Comparison of ENCODE assay signal across 14 cellular contexts in the genomic region with DNA sequence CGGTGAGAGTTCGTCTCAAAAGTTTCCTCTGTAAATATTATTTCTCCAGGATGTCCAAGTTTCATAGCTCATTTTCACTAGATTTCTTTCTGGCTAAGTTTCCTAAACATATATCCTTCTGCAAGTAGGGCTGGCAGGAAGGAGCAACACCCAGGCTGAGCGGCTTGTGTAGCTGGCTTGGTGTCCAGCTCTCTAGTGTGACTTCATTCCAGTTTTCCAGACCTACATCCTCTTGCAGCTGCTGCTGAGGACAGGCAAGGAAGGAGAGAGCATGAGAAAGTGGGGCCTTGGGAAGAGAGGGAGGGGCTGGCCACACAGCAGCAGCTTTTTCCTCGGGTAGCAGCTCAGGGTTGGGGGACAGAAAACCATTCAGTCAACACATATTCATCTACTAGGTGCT.
"Had no signal": no experiment of that assay in that cellular context is flagged by ENCODE, and none has a peak within 500 bp of the region (broad histone marks: within the 10 kb centered on the region; RNA-seq: fewer than 3 reads in every experiment).

No MANE protein-coding gene starts in this region.

- H3K36me3 ChIP-seq: colonic mucosa, pancreas had no signal

- H3K4me1 Mint-ChIP-seq: activated B cell treated with CpG ODN at 0.5 μM for 24 hours; activated CD4-positive, alpha-beta T cell treated with anti-CD3 and anti-CD28 coated beads, Interleukin-2, amount 10 ng/mL, durations not matched to agents 7 days and 5 days; activated naive CD8-positive, alpha-beta T cell treated with anti-CD3 and anti-CD28 coated beads, Interleukin-2, amount 50 U/mL, for 24 hours had no signal

- H3K4me3 ChIP-seq: colonic mucosa, pancreas had no signal

- H3K27ac Mint-ChIP-seq: activated B cell treated with CpG ODN at 0.5 μM for 24 hours; activated CD4-positive, alpha-beta T cell treated with anti-CD3 and anti-CD28 coated beads, Interleukin-2, amount 10 ng/mL, durations not matched to agents 7 days and 5 days; activated naive CD4-positive, alpha-beta T cell treated with anti-CD3 and anti-CD28 coated beads for 36 hours; activated naive CD8-positive, alpha-beta T cell treated with anti-CD3 and anti-CD28 coated beads, Interleukin-2, amount 50 U/mL, for 24 hours; natural killer cell treated with Interleukin-12 subunit alpha and Interleukin-12 subunit beta and Interleukin-15 and Interleukin-18, amount 100 ng/mL, for 72 hours; stimulated activated effector memory CD8-positive, alpha-beta T cell treated with anti-CD3 and anti-CD28 coated beads, Interleukin-12 subunit alpha, Interleukin-12 subunit beta, amount 100 ng/mL, for 72 hours had no signal

- H3K27ac ChIP-seq: colonic mucosa, foreskin keratinocyte, pancreas had no signal

- H3K27me3 ChIP-seq: colonic mucosa, foreskin keratinocyte, pancreas had no signal

- H3K9me3 Mint-ChIP-seq: activated B cell treated with CpG ODN at 0.5 μM for 24 hours; activated CD4-positive, alpha-beta T cell treated with anti-CD3 and anti-CD28 coated beads, Interleukin-2, amount 10 ng/mL, durations not matched to agents 7 days and 5 days; activated naive CD4-positive, alpha-beta T cell treated with anti-CD3 and anti-CD28 coated beads for 36 hours; activated naive CD8-positive, alpha-beta T cell treated with anti-CD3 and anti-CD28 coated beads, Interleukin-2, amount 50 U/mL, for 24 hours; natural killer cell treated with Interleukin-12 subunit alpha and Interleukin-12 subunit beta and Interleukin-15 and Interleukin-18, amount 100 ng/mL, for 72 hours; stimulated activated effector memory CD8-positive, alpha-beta T cell treated with anti-CD3 and anti-CD28 coated beads, Interleukin-12 subunit alpha, Interleukin-12 subunit beta, amount 100 ng/mL, for 72 hours had no signal

- H3K9me3 ChIP-seq: colonic mucosa, pancreas had no signal

- ATAC-seq: activated naive CD8-positive, alpha-beta T cell treated with anti-CD3 and anti-CD28 coated beads, Interleukin-2, amount 50 U/mL, for 24 hours; foreskin keratinocyte; left colon; natural killer cell treated with Interleukin-12 subunit alpha and Interleukin-12 subunit beta and Interleukin-15 and Interleukin-18, amount 100 ng/mL, for 72 hours; pancreas; stimulated activated effector memory CD8-positive, alpha-beta T cell treated with anti-CD3 and anti-CD28 coated beads, Interleukin-12 subunit alpha, Interleukin-12 subunit beta, amount 100 ng/mL, for 72 hours had no signal

- H3K4me3 Mint-ChIP-seq: activated B cell treated with CpG ODN at 0.5 μM for 24 hours; activated CD4-positive, alpha-beta T cell treated with anti-CD3 and anti-CD28 coated beads, Interleukin-2, amount 10 ng/mL, durations not matched to agents 7 days and 5 days; activated naive CD4-positive, alpha-beta T cell treated with anti-CD3 and anti-CD28 coated beads for 36 hours; activated naive CD8-positive, alpha-beta T cell treated with anti-CD3 and anti-CD28 coated beads, Interleukin-2, amount 50 U/mL, for 24 hours; natural killer cell treated with Interleukin-12 subunit alpha and Interleukin-12 subunit beta and Interleukin-15 and Interleukin-18, amount 100 ng/mL, for 72 hours; stimulated activated effector memory CD8-positive, alpha-beta T cell treated with anti-CD3 and anti-CD28 coated beads, Interleukin-12 subunit alpha, Interleukin-12 subunit beta, amount 100 ng/mL, for 72 hours had no signal

- H3K4me1 ChIP-seq: colonic mucosa, pancreas had no signal

- H3K36me3 Mint-ChIP-seq: natural killer cell treated with Interleukin-12 subunit alpha and Interleukin-12 subunit beta and Interleukin-15 and Interleukin-18, amount 100 ng/mL, for 72 hours; stimulated activated effector memory CD8-positive, alpha-beta T cell treated with anti-CD3 and anti-CD28 coated beads, Interleukin-12 subunit alpha, Interleukin-12 subunit beta, amount 100 ng/mL, for 72 hours had no signal

- DNase-seq: activated B cell treated with CpG ODN at 0.5 μM for 24 hours; activated CD4-positive, alpha-beta T cell treated with anti-CD3 and anti-CD28 coated beads, Interleukin-2, amount 10 ng/mL, durations not matched to agents 7 days and 5 days; activated CD8-positive, alpha-beta memory T cell treated with anti-CD3 and anti-CD28 coated beads for 24 hours; activated naive CD4-positive, alpha-beta T cell treated with anti-CD3 and anti-CD28 coated beads for 36 hours; activated naive CD8-positive, alpha-beta T cell treated with anti-CD3 and anti-CD28 coated beads, Interleukin-2, amount 50 U/mL, for 24 hours; colonic mucosa; foreskin keratinocyte; head of caudate nucleus; left colon; mammary epithelial cell; pancreas; SW 1271 had no signal
